15 cellular contexts compared by ENCODE assay signal in the genomic region with DNA sequence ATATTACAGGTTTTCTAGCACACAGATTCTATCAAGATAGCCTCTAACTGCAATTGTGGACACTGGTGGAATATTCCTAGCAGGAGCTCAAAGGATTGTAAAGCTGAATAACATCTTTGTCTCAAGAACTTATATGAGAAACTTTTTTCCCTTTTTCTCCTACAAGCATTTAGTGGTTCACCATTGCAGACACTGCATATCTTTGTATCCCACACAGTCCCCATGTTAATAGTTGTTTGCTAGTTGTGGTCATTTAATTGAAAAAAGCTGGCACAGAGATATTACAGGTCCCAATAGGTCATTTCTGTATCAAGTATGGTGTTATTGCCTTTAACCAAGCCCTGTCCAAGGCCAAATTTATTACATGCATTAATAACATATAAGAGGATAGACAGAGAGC.
DNase-seq lines count a peak whose midpoint lies in the region; ATAC-seq lines count a peak whose summit lies in the region.
"Had no signal": no experiment of that assay in that cellular context is flagged by ENCODE, and none has a peak within 500 bp of the region (broad histone marks: within the 10 kb centered on the region; RNA-seq: fewer than 3 reads in every experiment).

No MANE protein-coding gene starts in this region.

- no peaks in the 10 kb centered on the region for H3K9me3 ChIP-seq in SJCRH30 (replicated peaks)

- H3K27me3 ChIP-seq in SJCRH30: no peaks in the 10 kb centered on the region

- H3K4me1 ChIP-seq in SJCRH30: peaks cover 3% of the 10 kb centered on the region; the same call in 1 of the 2 replicates

- peak overlapping the region; percentile 10; the same call in 1 of the 2 replicates for H3K27ac ChIP-seq in SJCRH30
- H3K27ac ChIP-seq: C4-2B had no signal

- H3K36me3 ChIP-seq in SJCRH30: no peaks in the 10 kb centered on the region

- no peak overlapping the region for H3K4me3 ChIP-seq in SJCRH30
- H3K4me3 ChIP-seq: GM23338 had no signal

- ATAC-seq in HG02678 (IDR thresholded peaks at IDR 0.05; ENCODE audit: unreplicated experiment): no peak

- DNase-seq in COLO829 (ENCODE audit: low spot score) (peak; percentile 67), SJCRH30 (no peak), foreskin melanocyte (peak; percentile 61), COR-L47 (lab: John Stamatoyannopoulos, UW) (no peak)
- no peak for DNase-seq in activated CD8-positive, alpha-beta memory T cell treated with anti-CD3 and anti-CD28 coated beads for 24 hours
- DNase-seq: ACHN; AML-193; Calu3; CD4-positive, alpha-beta T cell; DMS79 treated with DMSO at 0.1 percent for 48 hours; GF-D8; HCEC 1CT had no signal

Comparison
In these comparisons a context has a peak if more than half of its experiments do, and no peak if none do; other contexts are left out.
1. DNase-seq: peak in COLO829 (single experiment) and foreskin melanocyte (single experiment); none in SJCRH30 (0 of 2), activated CD8-positive, alpha-beta memory T cell treated with anti-CD3 and anti-CD28 coated beads for 24 hours (single experiment) and COR-L47 (single experiment).